ENCODE assay signal across 10 cellular contexts in the genomic region with DNA sequence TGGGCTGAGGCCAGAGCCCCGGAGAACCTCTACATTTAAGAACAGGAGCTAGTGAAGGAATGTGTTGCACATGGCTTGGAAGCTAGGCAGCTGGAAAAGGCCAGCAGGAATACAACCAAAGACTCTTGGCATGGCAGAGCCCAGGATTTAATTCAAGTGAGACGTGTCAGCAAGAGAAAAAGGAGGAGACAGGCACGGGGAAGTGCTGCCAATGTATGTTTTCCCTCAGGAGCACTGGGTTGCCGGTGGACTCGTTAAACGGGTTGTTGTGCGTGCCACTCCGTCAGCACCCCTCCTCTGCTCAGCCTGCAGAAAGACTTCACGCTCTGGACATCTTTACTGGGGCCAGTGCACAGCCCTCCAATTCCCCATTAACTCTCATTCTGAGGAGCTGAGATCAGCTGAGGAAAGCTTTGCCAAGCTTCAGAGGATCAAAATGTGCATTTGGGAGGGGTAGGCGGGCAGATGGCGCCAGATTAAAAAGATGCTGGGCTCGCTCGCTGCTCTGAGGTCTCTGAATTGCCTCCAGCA.
DNase-seq lines count a peak whose midpoint lies in the region; ATAC-seq and TF ChIP-seq lines count a peak whose summit lies in the region.
"Had no signal": no experiment of that assay in that cellular context is flagged by ENCODE, and none has a peak within 500 bp of the region (broad histone marks: within the 10 kb centered on the region; RNA-seq: fewer than 3 reads in every experiment).

No MANE protein-coding gene starts in this region.

- H3K4me1 Mint-ChIP-seq in activated CD8-positive, alpha-beta memory T cell treated with anti-CD3 and anti-CD28 coated beads, Interleukin-2, amount 10 ng/mL, durations not matched to agents 7 days and 5 days: no peaks in the 10 kb centered on the region

- TF ChIP-seq CTCF in BJ (IDR thresholded peaks at IDR 0.05; ENCODE audit: insufficient read depth, low read depth, low read length) (peak; percentile 18; the same call in 1 of the 2 replicates), hepatocyte (IDR thresholded peaks at IDR 0.05; ENCODE audit: poor library complexity) (no peak)

- H3K27me3 ChIP-seq in BJ (ENCODE audit: control insufficient read depth, insufficient read depth, low read length) (no peaks in the 10 kb centered on the region), hepatocyte (no peaks in the 10 kb centered on the region)

- H3K4me2 ChIP-seq in hepatocyte: peak overlapping the region; percentile 11

- peak; percentile 89 for ATAC-seq in sciatic nerve
- no peak for ATAC-seq in activated CD8-positive, alpha-beta memory T cell treated with anti-CD3 and anti-CD28 coated beads, Interleukin-2, amount 10 ng/mL, durations not matched to agents 7 days and 5 days

- H3K36me3 ChIP-seq in BJ (ENCODE audit: control insufficient read depth, insufficient read depth, low read length) (no peaks in the 10 kb centered on the region), hepatocyte (replicated peaks; ENCODE audit: insufficient read depth, low read depth) (no peaks in the 10 kb centered on the region)

- CTCF ChIA-PET in BJ (lab: Yijun Ruan, JAX): interaction anchor here (2.0 to 3.4 kb wide), 3 partner anchors 10 to 18 kb away, joined by 4 to 16 read pairs (median 8); no protein-coding TSS in a partner anchor
- CTCF ChIA-PET in activated CD8-positive, alpha-beta memory T cell treated with anti-CD3 and anti-CD28 coated beads, Interleukin-2, amount 10 ng/mL, durations not matched to agents 7 days and 5 days (lab: Charles Lee): no interaction called here

- H3K4me1 ChIP-seq in hepatocyte (ENCODE audit: insufficient read depth): peaks cover 14% of the 10 kb centered on the region

- no peaks in the 10 kb centered on the region for H3K27me3 Mint-ChIP-seq in activated CD8-positive, alpha-beta memory T cell treated with anti-CD3 and anti-CD28 coated beads, Interleukin-2, amount 10 ng/mL, durations not matched to agents 7 days and 5 days

- peaks cover 6% of the 10 kb centered on the region for H4K20me1 ChIP-seq in hepatocyte (ENCODE audit: insufficient read depth, poor library complexity, severe bottlenecking)

- no peaks in the 10 kb centered on the region for H3K9me2 ChIP-seq in hepatocyte (replicated peaks; ENCODE audit: insufficient read depth)

- 59% methylated on average over 13 of the region's 13 CpGs for WGBS in hepatocyte (ENCODE audit: low lambda C conversion rate, missing lambda C conversion rate)

- no peak overlapping the region for H2AFZ ChIP-seq in hepatocyte

- intact Hi-C loops in sciatic nerve (cut with DNase I): no loop called here

- peak overlapping the region; percentile 59 for H3K27ac ChIP-seq in hepatocyte

- no peaks in the 10 kb centered on the region for H3K9me3 ChIP-seq in hepatocyte (ENCODE audit: low read depth)

- no peaks in the 10 kb centered on the region for H3K9me3 Mint-ChIP-seq in activated CD8-positive, alpha-beta memory T cell treated with anti-CD3 and anti-CD28 coated beads, Interleukin-2, amount 10 ng/mL, durations not matched to agents 7 days and 5 days (ENCODE audit: low read depth)
- H3K9me3 Mint-ChIP-seq: activated T-helper 1 cell treated with anti-CD3 and anti-CD28 coated beads, Interleukin-12 subunit alpha, Interleukin-12 subunit beta, Interleukin-2, Interleukin-4 antibody, amounts not matched to agents 30 ng/mL and 10 ng/mL and 1 ng/mL, durations not matched to agents 14 hours and 24 hours and 36 hours had no signal

- H3K4me3 Mint-ChIP-seq in activated CD8-positive, alpha-beta memory T cell treated with anti-CD3 and anti-CD28 coated beads, Interleukin-2, amount 10 ng/mL, durations not matched to agents 7 days and 5 days: no peak overlapping the region
- H3K4me3 Mint-ChIP-seq: activated T-helper 1 cell treated with anti-CD3 and anti-CD28 coated beads, Interleukin-12 subunit alpha, Interleukin-12 subunit beta, Interleukin-2, Interleukin-4 antibody, amounts not matched to agents 30 ng/mL and 10 ng/mL and 1 ng/mL, durations not matched to agents 14 hours and 24 hours and 36 hours had no signal

- DNase-seq in BJ (ENCODE audit: low read depth) (no peak), astrocyte of the hippocampus (ENCODE audit: low read depth, low spot score) (peak; percentile 70), hepatocyte (ENCODE audit: low spot score) (no peak), sciatic nerve (ENCODE audit: low spot score) (no peak), GM19238 (ENCODE audit: insufficient read length, low spot score) (no peak)
- no peak for DNase-seq in activated CD8-positive, alpha-beta memory T cell treated with anti-CD3 and anti-CD28 coated beads, Interleukin-2, amount 10 ng/mL, durations not matched to agents 7 days and 5 days
- no peak for DNase-seq in activated T-cell treated with anti-CD3 and anti-CD28 coated beads, Interleukin-2, amount 50 U/mL, for 48 hours
- DNase-seq in activated CD4-positive, CD25-positive, alpha-beta regulatory T cell (lab: John Stamatoyannopoulos, UW): no peak
- DNase-seq: NCI-H2081 treated with DMSO at 0.1 percent for 48 hours had no signal

- no peak overlapping the region for H3K4me3 ChIP-seq in BJ (ENCODE audit: low read depth, low read length)
- H3K4me3 ChIP-seq in hepatocyte: no peak overlapping the region

- H3K79me2 ChIP-seq in hepatocyte: peaks cover 82% of the 10 kb centered on the region

- no peaks in the 10 kb centered on the region for H3K36me3 Mint-ChIP-seq in activated CD8-positive, alpha-beta memory T cell treated with anti-CD3 and anti-CD28 coated beads, Interleukin-2, amount 10 ng/mL, durations not matched to agents 7 days and 5 days

- H3K27ac Mint-ChIP-seq in activated CD8-positive, alpha-beta memory T cell treated with anti-CD3 and anti-CD28 coated beads, Interleukin-2, amount 10 ng/mL, durations not matched to agents 7 days and 5 days: no peak overlapping the region
- H3K27ac Mint-ChIP-seq: activated T-helper 1 cell treated with anti-CD3 and anti-CD28 coated beads, Interleukin-12 subunit alpha, Interleukin-12 subunit beta, Interleukin-2, Interleukin-4 antibody, amounts not matched to agents 30 ng/mL and 10 ng/mL and 1 ng/mL, durations not matched to agents 14 hours and 24 hours and 36 hours had no signal

- POLR2A ChIA-PET in BJ (lab: Charles Lee): no interaction called here
